ENCODE assay signal across 9 cellular contexts in the genomic region with DNA sequence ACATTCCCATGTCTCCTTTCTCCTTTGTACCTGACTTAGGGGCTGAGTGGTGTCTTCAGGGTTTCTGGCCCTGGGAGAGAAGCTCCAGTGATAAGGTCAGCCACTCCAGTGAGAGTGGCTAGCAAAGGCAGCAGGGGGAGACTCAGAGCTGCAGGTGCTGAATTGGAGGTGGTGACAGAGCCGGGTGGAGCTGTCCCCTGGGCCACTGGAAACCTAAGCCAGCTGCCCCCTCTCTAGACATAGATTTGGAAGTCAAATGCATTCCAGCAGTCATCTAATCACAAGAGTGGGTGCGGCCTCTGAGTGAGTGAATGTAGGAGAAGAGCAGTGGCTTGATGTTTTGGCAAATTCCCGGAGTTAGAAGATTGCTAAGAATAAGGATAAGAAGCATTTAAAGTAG. TPM values are rescaled to one million over a fixed set of nuclear protein-coding genes. Genes with fewer than 3 reads are reported as not detected.
A peak's percentile ranks its signal among the peaks of the same experiment; 100 is the strongest.
DNase-seq lines count a peak whose midpoint lies in the region; ATAC-seq and TF ChIP-seq lines count a peak whose summit lies in the region.
"Had no signal": no experiment of that assay in that cellular context is flagged by ENCODE, and none has a peak within 500 bp of the region (broad histone marks: within the 10 kb centered on the region; RNA-seq: fewer than 3 reads in every experiment).

No MANE protein-coding gene starts in this region.

- H3K27ac Mint-ChIP-seq in Caco-2 (ENCODE audit: unreplicated experiment) (peak overlapping the region; percentile 40), WTC11 (peak overlapping the region; percentile 75)
- H3K27ac Mint-ChIP-seq: activated naive CD8-positive, alpha-beta T cell treated with anti-CD3 and anti-CD28 coated beads, Interleukin-2, amount 10 ng/mL, durations not matched to agents 7 days and 5 days had no signal

- ATAC-seq in WTC11 (peak; percentile 99), left lung (peak; percentile 90)

- no peaks in the 10 kb centered on the region for H3K9me3 Mint-ChIP-seq in Caco-2 (ENCODE audit: unreplicated experiment)
- no peaks in the 10 kb centered on the region for H3K9me3 Mint-ChIP-seq in WTC11
- H3K9me3 Mint-ChIP-seq: activated naive CD8-positive, alpha-beta T cell treated with anti-CD3 and anti-CD28 coated beads, Interleukin-2, amount 10 ng/mL, durations not matched to agents 7 days and 5 days had no signal

- CTCF ChIA-PET in Caco-2 (lab: Charles Lee) (interaction anchor here (0.7 to 1.3 kb wide), 4 partner anchors 25 to 90 kb away, joined by 4 to 8 read pairs (median 6); a partner anchor contains a TSS), HEK293T (lab: Yijun Ruan, JAX) (interaction anchor here (0.6 to 1.9 kb wide), 11 partner anchors 8 to 382 kb away, joined by 3 to 6 read pairs (median 4); no protein-coding TSS in a partner anchor), WTC11 (lab: Charles Lee) (interaction anchor here (0.6 to 1.6 kb wide), 39 partner anchors 9 to 416 kb away, joined by 3 to 17 read pairs (median 4); a partner anchor contains a TSS)

- H3K27me3 ChIP-seq in Caco-2 (replicated peaks; ENCODE audit: control insufficient read depth, insufficient read depth, low read length), result no peaks in the 10 kb centered on the region
- H3K27me3 ChIP-seq in left lung, result no peaks in the 10 kb centered on the region
- H3K27me3 ChIP-seq in uterus, result no peaks in the 10 kb centered on the region

- peaks cover 45% of the 10 kb centered on the region for H3K36me3 Mint-ChIP-seq in Caco-2 (ENCODE audit: insufficient read depth, unreplicated experiment)
- H3K36me3 Mint-ChIP-seq in WTC11, result no peaks in the 10 kb centered on the region; the same call in 1 of the 2 replicates
- H3K36me3 Mint-ChIP-seq: activated naive CD8-positive, alpha-beta T cell treated with anti-CD3 and anti-CD28 coated beads, Interleukin-2, amount 10 ng/mL, durations not matched to agents 7 days and 5 days had no signal

- no peaks in the 10 kb centered on the region for H3K27me3 Mint-ChIP-seq in Caco-2 (ENCODE audit: insufficient read depth, unreplicated experiment)
- H3K27me3 Mint-ChIP-seq in WTC11 (ENCODE audit: low read depth), result no peaks in the 10 kb centered on the region

- TF ChIP-seq CTCF in Caco-2 (IDR thresholded peaks at IDR 0.05; ENCODE audit: insufficient read depth in 1 of 2, low read depth in 1 of 2, low read length in 1 of 2, severe bottlenecking in 1 of 2, unreplicated experiment in 1 of 2), result peak; percentile 48
- no peak for TF ChIP-seq CTCF in WTC11 (IDR thresholded peaks at IDR 0.05)
- no peak for TF ChIP-seq CTCF in left lung (IDR thresholded peaks at IDR 0.05)
- TF ChIP-seq CTCF in uterus (IDR thresholded peaks at IDR 0.05), result no peak

- peaks cover 8% of the 10 kb centered on the region for H3K4me1 ChIP-seq in Caco-2
- peaks cover 17 to 24% of the 10 kb centered on the region in 2 donors for H3K4me1 ChIP-seq in left lung
- H3K4me1 ChIP-seq in uterus, result peaks cover 0 to 17% of the 10 kb centered on the region in 2 donors

- H3K4me1 Mint-ChIP-seq in Caco-2 (ENCODE audit: low read depth, unreplicated experiment), result peaks cover 20% of the 10 kb centered on the region
- H3K4me1 Mint-ChIP-seq in WTC11, result peaks cover 38% of the 10 kb centered on the region

- intact Hi-C loops in Caco-2 (cut with micrococcal nuclease; ENCODE audit: unreplicated experiment), result loop anchor here (1.0 to 10.0 kb wide), 3 partner anchors 23 to 342 kb away; no protein-coding TSS in a partner anchor
- intact Hi-C loops in left lung (cut with DNase I), result no loop called here
- intact Hi-C loops in uterus (cut with DNase I; ENCODE audit: low total_unique reads), result no loop called here

- H3K4me3 Mint-ChIP-seq in Caco-2 (ENCODE audit: unreplicated experiment), result no peak overlapping the region
- H3K4me3 Mint-ChIP-seq in WTC11, result no peak overlapping the region
- H3K4me3 Mint-ChIP-seq: activated naive CD8-positive, alpha-beta T cell treated with anti-CD3 and anti-CD28 coated beads, Interleukin-2, amount 10 ng/mL, durations not matched to agents 7 days and 5 days had no signal

- POLR2A ChIA-PET in Caco-2 (lab: Charles Lee) (no interaction called here), HEK293T (lab: Yijun Ruan, JAX) (interaction anchor here (1.8 kb wide), 1 partner anchor 9 kb away, joined by 9 read pairs; no protein-coding TSS in a partner anchor), WTC11 (lab: Charles Lee) (interaction anchor here (0.6 to 2.1 kb wide), 3 partner anchors 10 to 204 kb away, joined by 3 to 13 read pairs (median 4); no protein-coding TSS in a partner anchor)

- H3K9me3 ChIP-seq in Caco-2 (no peaks in the 10 kb centered on the region), left lung (no peaks in the 10 kb centered on the region), uterus (no peaks in the 10 kb centered on the region)

- H3K27ac ChIP-seq in left lung, result peak overlapping the region in 1 of 2 donors; percentile 9
- no peak overlapping the region for H3K27ac ChIP-seq in uterus

- H3K4me3 ChIP-seq in Caco-2 (ENCODE audit: low read depth, low read length) (no peak overlapping the region), left lung (no peak overlapping the region), uterus (no peak overlapping the region)

- DNase-seq in Caco-2 (peak; percentile 68 to 71), HEK293T (ENCODE audit: extremely low spot score) (peak; percentile 52), WTC11 (ENCODE audit: low spot score) (peak; percentile 70), left lung (peak in 1 of 2 donors; percentile 56), uterus (no peak), putamen (ENCODE audit: low spot score) (no peak)
- DNase-seq in stimulated activated CD4-positive, alpha-beta T cell treated with anti-CD3 and anti-CD28 coated beads, Interleukin-4, amount 100 ng/mL, for 4 hours, result no peak
- no peak for DNase-seq in activated naive CD4-positive, alpha-beta T cell (lab: John Stamatoyannopoulos, UW)
- DNase-seq: activated naive CD8-positive, alpha-beta T cell treated with anti-CD3 and anti-CD28 coated beads, Interleukin-2, amount 10 ng/mL, durations not matched to agents 7 days and 5 days had no signal

- TF ChIP-seq POLR2A in uterus (IDR thresholded peaks at IDR 0.05), result no peak

- no peaks in the 10 kb centered on the region; the same call in 1 of the 2 replicates for H3K36me3 ChIP-seq in Caco-2 (ENCODE audit: control insufficient read depth, insufficient read depth, low read length)
- no peaks in the 10 kb centered on the region for H3K36me3 ChIP-seq in left lung
- H3K36me3 ChIP-seq in uterus, result no peaks in the 10 kb centered on the region

- no TSS peak for BruUV-seq in Caco-2 (replicated peaks; lab: Mats Ljungman, UMichigan)

TF ChIP-seq in HEK293T, 16 proteins besides CTCF, POLR2A, EP300 and RAD21 (continues in another document):
- TF ChIP-seq ARNT (IDR thresholded peaks at IDR 0.05), result no peak
- no peak for TF ChIP-seq CTBP1 (IDR thresholded peaks at IDR 0.05; ENCODE audit: borderline replicate concordance)
- no peak for TF ChIP-seq L3MBTL2 (conservative IDR thresholded peaks at IDR 0.05)
- TF ChIP-seq, protein P1, sequence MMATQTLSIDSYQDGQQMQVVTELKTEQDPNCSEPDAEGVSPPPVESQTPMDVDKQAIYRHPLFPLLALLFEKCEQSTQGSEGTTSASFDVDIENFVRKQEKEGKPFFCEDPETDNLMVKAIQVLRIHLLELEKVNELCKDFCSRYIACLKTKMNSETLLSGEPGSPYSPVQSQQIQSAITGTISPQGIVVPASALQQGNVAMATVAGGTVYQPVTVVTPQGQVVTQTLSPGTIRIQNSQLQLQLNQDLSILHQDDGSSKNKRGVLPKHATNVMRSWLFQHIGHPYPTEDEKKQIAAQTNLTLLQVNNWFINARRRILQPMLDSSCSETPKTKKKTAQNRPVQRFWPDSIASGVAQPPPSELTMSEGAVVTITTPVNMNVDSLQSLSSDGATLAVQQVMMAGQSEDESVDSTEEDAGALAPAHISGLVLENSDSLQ (IDR thresholded peaks at IDR 0.05), result no peak
- no peak for TF ChIP-seq SUZ12 (IDR thresholded peaks at IDR 0.05)
- no peak for TF ChIP-seq FOXA1 (IDR thresholded peaks at IDR 0.05)
- TF ChIP-seq ZNF384 (IDR thresholded peaks at IDR 0.05), result no peak
- TF ChIP-seq BHLHE40 (IDR thresholded peaks at IDR 0.05; ENCODE audit: borderline replicate concordance), result no peak
- TF ChIP-seq TARDBP (IDR thresholded peaks at IDR 0.05), result no peak
- TF ChIP-seq FOXK2 (IDR thresholded peaks at IDR 0.05), result no peak
- no peak for TF ChIP-seq SP1 (IDR thresholded peaks at IDR 0.05)
- no peak for TF ChIP-seq ELF4 (IDR thresholded peaks at IDR 0.05)
- no peak for TF ChIP-seq LEF1 (IDR thresholded peaks at IDR 0.05; ENCODE audit: borderline replicate concordance)
- no peak for TF ChIP-seq NFRKB (IDR thresholded peaks at IDR 0.05)
- TF ChIP-seq FOXM1 (IDR thresholded peaks at IDR 0.05; ENCODE audit: borderline replicate concordance), result no peak

TF ChIP-seq in WTC11, 78 proteins besides CTCF, POLR2A, EP300 and RAD21 (continues in another document):
- TF ChIP-seq IRF2 (CRISPR knock-in tag; IDR thresholded peaks at IDR 0.05; ENCODE audit: borderline replicate concordance, low read depth), result no peak
- no peak for TF ChIP-seq MXD4 (CRISPR knock-in tag; IDR thresholded peaks at IDR 0.05; ENCODE audit: borderline replicate concordance)
- TF ChIP-seq FOXP1 (CRISPR knock-in tag; IDR thresholded peaks at IDR 0.05; ENCODE audit: borderline replicate concordance), result no peak
- no peak for TF ChIP-seq GRHL2 (CRISPR knock-in tag; IDR thresholded peaks at IDR 0.05; ENCODE audit: insufficient replicate concordance, severe bottlenecking)
- no peak for TF ChIP-seq NFATC4 (CRISPR knock-in tag; IDR thresholded peaks at IDR 0.05)
- TF ChIP-seq, protein P2, sequence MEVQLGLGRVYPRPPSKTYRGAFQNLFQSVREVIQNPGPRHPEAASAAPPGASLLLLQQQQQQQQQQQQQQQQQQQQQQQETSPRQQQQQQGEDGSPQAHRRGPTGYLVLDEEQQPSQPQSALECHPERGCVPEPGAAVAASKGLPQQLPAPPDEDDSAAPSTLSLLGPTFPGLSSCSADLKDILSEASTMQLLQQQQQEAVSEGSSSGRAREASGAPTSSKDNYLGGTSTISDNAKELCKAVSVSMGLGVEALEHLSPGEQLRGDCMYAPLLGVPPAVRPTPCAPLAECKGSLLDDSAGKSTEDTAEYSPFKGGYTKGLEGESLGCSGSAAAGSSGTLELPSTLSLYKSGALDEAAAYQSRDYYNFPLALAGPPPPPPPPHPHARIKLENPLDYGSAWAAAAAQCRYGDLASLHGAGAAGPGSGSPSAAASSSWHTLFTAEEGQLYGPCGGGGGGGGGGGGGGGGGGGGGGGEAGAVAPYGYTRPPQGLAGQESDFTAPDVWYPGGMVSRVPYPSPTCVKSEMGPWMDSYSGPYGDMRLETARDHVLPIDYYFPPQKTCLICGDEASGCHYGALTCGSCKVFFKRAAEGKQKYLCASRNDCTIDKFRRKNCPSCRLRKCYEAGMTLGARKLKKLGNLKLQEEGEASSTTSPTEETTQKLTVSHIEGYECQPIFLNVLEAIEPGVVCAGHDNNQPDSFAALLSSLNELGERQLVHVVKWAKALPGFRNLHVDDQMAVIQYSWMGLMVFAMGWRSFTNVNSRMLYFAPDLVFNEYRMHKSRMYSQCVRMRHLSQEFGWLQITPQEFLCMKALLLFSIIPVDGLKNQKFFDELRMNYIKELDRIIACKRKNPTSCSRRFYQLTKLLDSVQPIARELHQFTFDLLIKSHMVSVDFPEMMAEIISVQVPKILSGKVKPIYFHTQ (CRISPR knock-in tag; IDR thresholded peaks at IDR 0.05), result no peak

RNA-seq across cellular contexts. Expression of a gene that starts 28.5 kb away (rescaled TPM):
- total RNA-seq in Caco-2 (2022), result 62.0 and 62.3 TPM in 2 replicates
- total RNA-seq in WTC11 (2021), result 42.0 to 54.5 TPM (median 43.9 TPM) in 3 replicates
- 10 to 100 TPM; 49.6 to 64.5 TPM for total RNA-seq in left lung
- 100 to 1,000 TPM in 1 of 4 donors, 10 to 100 TPM in 3; 25.9 to 121 (median 45.6) TPM for total RNA-seq in uterus

Comparison
In these comparisons a context has a peak if more than half of its experiments do, and no peak if none do; other contexts are left out.
1. DNase-seq: peak in Caco-2 (2 of 2), HEK293T (single experiment) and WTC11 (single experiment); none in uterus (0 of 2), stimulated activated CD4-positive, alpha-beta T cell treated with anti-CD3 and anti-CD28 coated beads, Interleukin-4, amount 100 ng/mL, for 4 hours (0 of 2), activated naive CD4-positive, alpha-beta T cell (0 of 4) and putamen (single experiment).
2. CTCF ChIP-seq: peak in Caco-2 (2 of 2); none in WTC11 (single experiment), left lung (0 of 2) and uterus (0 of 4).